ENCODE assay signal across 1 cellular context in genomic region chr12:98490491-98491453, GRCh38.
A peak's percentile ranks its signal among the peaks of the same experiment; 100 is the strongest.
TF ChIP-seq lines count a peak whose summit lies in the region.

No MANE protein-coding gene starts in this region.

TF ChIP-seq in HepG2, 621 proteins besides CTCF, POLR2A, EP300 and RAD21 (continued from another document and continues in another):
- TF ChIP-seq AKNA (CRISPR knock-in tag; IDR thresholded peaks at IDR 0.05; ENCODE audit: borderline replicate concordance) (no peak), NCOA1 (CRISPR knock-in tag; IDR thresholded peaks at IDR 0.05) (no peak), MBD4 (IDR thresholded peaks at IDR 0.05; ENCODE audit: borderline replicate concordance, low read length) (no peak), E2F5 (CRISPR knock-in tag; conservative IDR thresholded peaks at IDR 0.05) (no peak), KAT7 (CRISPR knock-in tag; IDR thresholded peaks at IDR 0.05; ENCODE audit: borderline replicate concordance) (no peak), ZNF143 (CRISPR knock-in tag; IDR thresholded peaks at IDR 0.05) (no peak), ZUFSP (CRISPR knock-in tag; IDR thresholded peaks at IDR 0.05; ENCODE audit: borderline replicate concordance) (no peak), GMEB1 (CRISPR knock-in tag; IDR thresholded peaks at IDR 0.05; ENCODE audit: borderline replicate concordance) (peak; percentile 39; the same call in 1 of the 2 replicates), ZMYM3 (CRISPR knock-in tag; IDR thresholded peaks at IDR 0.05) (peak; percentile 82), FUBP1 (CRISPR knock-in tag; IDR thresholded peaks at IDR 0.05; ENCODE audit: borderline replicate concordance) (peak; percentile 70; the same call in 1 of the 2 replicates), ZFX (CRISPR knock-in tag; IDR thresholded peaks at IDR 0.05; ENCODE audit: low read depth) (peak; percentile 36; the same call in 1 of the 2 replicates), AKAP8 (CRISPR knock-in tag; IDR thresholded peaks at IDR 0.05) (no peak; the same call in 1 of the 2 replicates), EHMT2 (IDR thresholded peaks at IDR 0.05; ENCODE audit: borderline replicate concordance, low read depth, low read length) (no peak), RCOR2 (CRISPR knock-in tag; IDR thresholded peaks at IDR 0.05) (peak; percentile 68; the same call in 1 of the 2 replicates), ZNF543 (CRISPR knock-in tag; IDR thresholded peaks at IDR 0.05) (no peak), STAG1 (CRISPR knock-in tag; IDR thresholded peaks at IDR 0.05) (peak; percentile 61), HMG20A (CRISPR knock-in tag; IDR thresholded peaks at IDR 0.05; ENCODE audit: borderline replicate concordance) (peak; percentile 66; the same call in 1 of the 2 replicates), REST (IDR thresholded peaks at IDR 0.05; ENCODE audit: borderline replicate concordance in 1 of 2, low read depth in 1 of 2, low read length in 2 of 2) (peak in 1 of 2 experiments; percentile 39; a peak in 1 of 4 replicates), ZFYVE20 (CRISPR knock-in tag; IDR thresholded peaks at IDR 0.05; ENCODE audit: borderline replicate concordance, low read depth) (no peak), NR2F1 (CRISPR knock-in tag; IDR thresholded peaks at IDR 0.05) (0 out of 4 replicates have a peak, but pooled peaks of 1 of the 2 experiments have one; percentile 22), ZNF792 (CRISPR knock-in tag; IDR thresholded peaks at IDR 0.05) (0 out of 2 replicates have a peak, but pooled peaks have one; percentile 27), TBX2 (CRISPR knock-in tag; IDR thresholded peaks at IDR 0.05; ENCODE audit: borderline replicate concordance) (peak; percentile 57; the same call in 1 of the 2 replicates), SNAPC2 (CRISPR knock-in tag; IDR thresholded peaks at IDR 0.05) (no peak; the same call in 1 of the 2 replicates), ZNF331 (CRISPR knock-in tag; IDR thresholded peaks at IDR 0.05) (peak; percentile 84), YEATS2 (CRISPR knock-in tag; IDR thresholded peaks at IDR 0.05; ENCODE audit: borderline replicate concordance) (peak; percentile 60; the same call in 1 of the 2 replicates), ZNF780A (CRISPR knock-in tag; IDR thresholded peaks at IDR 0.05) (no peak), MED8 (CRISPR knock-in tag; IDR thresholded peaks at IDR 0.05; ENCODE audit: insufficient replicate concordance) (no peak), ZNF224 (CRISPR knock-in tag; IDR thresholded peaks at IDR 0.05) (no peak), FOXJ3 (CRISPR knock-in tag; IDR thresholded peaks at IDR 0.05; ENCODE audit: borderline replicate concordance) (peak; percentile 66; the same call in 1 of the 2 replicates), ZHX1 (CRISPR knock-in tag; IDR thresholded peaks at IDR 0.05; ENCODE audit: low read depth) (0 out of 2 replicates have a peak, but pooled peaks have one; percentile 52), ZC3H4 (CRISPR knock-in tag; IDR thresholded peaks at IDR 0.05; ENCODE audit: borderline replicate concordance) (no peak), ZNF275 (CRISPR knock-in tag; IDR thresholded peaks at IDR 0.05; ENCODE audit: borderline replicate concordance) (peak; percentile 67; the same call in 1 of the 2 replicates), ZMAT5 (CRISPR knock-in tag; IDR thresholded peaks at IDR 0.05; ENCODE audit: borderline replicate concordance, low read depth) (no peak)
